Comparison of ENCODE assay signal across 14 cellular contexts in genomic region chr7:19944363-19945120, GRCh38.
"Had no signal": no experiment of that assay in that cellular context is flagged by ENCODE, and none has a peak within 500 bp of the region (broad histone marks: within the 10 kb centered on the region; RNA-seq: fewer than 3 reads in every experiment).

No MANE protein-coding gene starts in this region.

- H3K4me1 Mint-ChIP-seq: activated naive CD4-positive, alpha-beta T cell treated with anti-CD3 and anti-CD28 coated beads, Interleukin-2, amount 50 U/mL, for 24 hours; T-helper 17 cell had no signal

- H3K4me3 Mint-ChIP-seq: activated naive CD4-positive, alpha-beta T cell treated with anti-CD3 and anti-CD28 coated beads, Interleukin-2, amount 50 U/mL, for 24 hours; natural killer cell treated with Interleukin-12 subunit alpha and Interleukin-12 subunit beta and Interleukin-15 and Interleukin-18, amount 100 ng/mL, for 72 hours; stimulated activated naive CD8-positive, alpha-beta T cell treated with anti-CD3 and anti-CD28 coated beads, Interleukin-15, Interleukin-2, amounts not matched to agents 100 ng/mL and 50 ng/mL, for 24 hours; T-helper 17 cell had no signal

- ATAC-seq: activated CD4-positive, CD25-positive, alpha-beta regulatory T cell treated with anti-CD3 and anti-CD28 coated beads, Interleukin-2, amount 50 U/mL, for 24 hours; esophagus mucosa; left lobe of liver; natural killer cell treated with Interleukin-12 subunit alpha and Interleukin-12 subunit beta and Interleukin-15 and Interleukin-18, amount 100 ng/mL, for 72 hours; T-helper 17 cell had no signal

- FAIRE-seq: endometrium, TTC549 had no signal

- H3K27ac Mint-ChIP-seq: activated naive CD4-positive, alpha-beta T cell treated with anti-CD3 and anti-CD28 coated beads, Interleukin-2, amount 50 U/mL, for 24 hours; natural killer cell treated with Interleukin-12 subunit alpha and Interleukin-12 subunit beta and Interleukin-15 and Interleukin-18, amount 100 ng/mL, for 72 hours; stimulated activated naive CD8-positive, alpha-beta T cell treated with anti-CD3 and anti-CD28 coated beads, Interleukin-15, Interleukin-2, amounts not matched to agents 100 ng/mL and 50 ng/mL, for 24 hours; T-helper 17 cell had no signal

- H3K27me3 Mint-ChIP-seq: activated naive CD4-positive, alpha-beta T cell treated with anti-CD3 and anti-CD28 coated beads, Interleukin-2, amount 50 U/mL, for 24 hours; natural killer cell treated with Interleukin-12 subunit alpha and Interleukin-12 subunit beta and Interleukin-15 and Interleukin-18, amount 100 ng/mL, for 72 hours; stimulated activated naive CD8-positive, alpha-beta T cell treated with anti-CD3 and anti-CD28 coated beads, Interleukin-15, Interleukin-2, amounts not matched to agents 100 ng/mL and 50 ng/mL, for 24 hours; T-helper 17 cell had no signal

- DNase-seq: activated effector memory CD4-positive, alpha-beta T cell treated with Interleukin-2 at 50 U/mL for 16 hours; activated T-cell treated with anti-CD3 and anti-CD28 coated beads, Interleukin-2, amount 50 U/mL, for 1 hour; amniotic stem cell; glutamatergic neuron; stimulated activated CD4-positive, alpha-beta T cell treated with anti-CD3 and anti-CD28 coated beads, Interleukin-4, amount 100 ng/mL, for 1 hour; T-helper 17 cell had no signal

- H3K36me3 Mint-ChIP-seq: activated naive CD4-positive, alpha-beta T cell treated with anti-CD3 and anti-CD28 coated beads, Interleukin-2, amount 50 U/mL, for 24 hours; natural killer cell treated with Interleukin-12 subunit alpha and Interleukin-12 subunit beta and Interleukin-15 and Interleukin-18, amount 100 ng/mL, for 72 hours had no signal
